ENCODE assay signal across 1 cellular context in genomic region chr19:40425450-40426287, GRCh38.
TF ChIP-seq lines count a peak whose summit lies in the region.

Gene SERTAD1, minus strand, starts transcription at chr19:40425992. Its CDS starts 2,446 bp downstream, at chr19:40423546.

TF ChIP-seq in K562, 482 proteins besides CTCF, POLR2A, EP300 and RAD21 (continued from another document and continues in another):
- TF ChIP-seq HNRNPL (IDR thresholded peaks at IDR 0.05; ENCODE audit: low read depth, low read length) (peak; percentile 14; the same call in 1 of the 2 replicates), ZBTB7A (IDR thresholded peaks at IDR 0.05; ENCODE audit: borderline replicate concordance, control insufficient read depth, low read depth, low read length) (peak; percentile 98), ZSCAN32 (CRISPR knock-in tag; IDR thresholded peaks at IDR 0.05) (peak; percentile 9; the same call in 1 of the 2 replicates), JUND (IDR thresholded peaks at IDR 0.05; ENCODE audit: borderline replicate concordance, low read depth, low read length) (peak; percentile 86), JUND (tag; IDR thresholded peaks at IDR 0.05; ENCODE audit: borderline replicate concordance, low read depth, low read length) (peak; percentile 57; the same call in 1 of the 3 replicates), SIN3A (IDR thresholded peaks at IDR 0.05; ENCODE audit: borderline replicate concordance in 2 of 2, control insufficient read depth in 1 of 2, low read depth in 2 of 2, low read length in 2 of 2) (peak in 1 of 2 experiments; percentile 42; a peak in 2 of 4 replicates), ZNF561 (CRISPR knock-in tag; conservative IDR thresholded peaks at IDR 0.05) (peak; percentile 22; the same call in 1 of the 2 replicates), ATF1 (CRISPR knock-in tag; IDR thresholded peaks at IDR 0.05) (no peak), ATF1 (tag; IDR thresholded peaks at IDR 0.05) (peak; percentile 82), ZSCAN29 (IDR thresholded peaks at IDR 0.05) (peak; percentile 50; the same call in 1 of the 2 replicates), ZNF212 (CRISPR knock-in tag; IDR thresholded peaks at IDR 0.05) (no peak), CHD2 (IDR thresholded peaks at IDR 0.05; ENCODE audit: low read depth, low read length) (peak; percentile 76; the same call in 1 of the 2 replicates), ZBED1 (IDR thresholded peaks at IDR 0.05) (peak; percentile 93), NCOR1 (IDR thresholded peaks at IDR 0.05) (peak; percentile 45), ZBTB17 (CRISPR knock-in tag; IDR thresholded peaks at IDR 0.05) (peak; percentile 80; the same call in 1 of the 2 replicates), SMAD4 (CRISPR knock-in tag; conservative IDR thresholded peaks at IDR 0.05) (peak; percentile 90), KAT7 (CRISPR knock-in tag; IDR thresholded peaks at IDR 0.05; ENCODE audit: borderline replicate concordance) (peak; percentile 22; the same call in 1 of the 2 replicates), FOXP1 (CRISPR knock-in tag; IDR thresholded peaks at IDR 0.05) (peak; percentile 32; the same call in 1 of the 2 replicates), EP400 (IDR thresholded peaks at IDR 0.05) (peak; percentile 32; the same call in 1 of the 2 replicates), KDM1A (IDR thresholded peaks at IDR 0.05) (peak; percentile 98), ELF4 (CRISPR knock-in tag; IDR thresholded peaks at IDR 0.05) (peak; percentile 74; the same call in 1 of the 2 replicates), RBFOX2 (IDR thresholded peaks at IDR 0.05; ENCODE audit: low read depth, low read length) (peak; percentile 99), E2F3 (CRISPR knock-in tag; IDR thresholded peaks at IDR 0.05) (peak; percentile 63; the same call in 1 of the 2 replicates), NBN (IDR thresholded peaks at IDR 0.05; ENCODE audit: low read depth) (no peak), SOX6 (IDR thresholded peaks at IDR 0.05) (peak; percentile 12; the same call in 1 of the 2 replicates), EGR1 (conservative IDR thresholded peaks at IDR 0.05) (peak; percentile 99), CEBPG (CRISPR knock-in tag; IDR thresholded peaks at IDR 0.05) (no peak), CEBPG (tag; conservative IDR thresholded peaks at IDR 0.05 in 1 of 2, IDR thresholded peaks at IDR 0.05 in 1 of 2) (no peak), TFAM (CRISPR knock-in tag; conservative IDR thresholded peaks at IDR 0.05) (no peak), RBM17 (IDR thresholded peaks at IDR 0.05; ENCODE audit: borderline replicate concordance, low read depth, low read length) (no peak), SP1 (CRISPR knock-in tag; IDR thresholded peaks at IDR 0.05) (peak; percentile 97), ELF2 (CRISPR knock-in tag; IDR thresholded peaks at IDR 0.05) (peak; percentile 72), POU5F1 (IDR thresholded peaks at IDR 0.05; ENCODE audit: borderline replicate concordance, low read depth, low read length, partially characterized antibody) (no peak), TAF1 (IDR thresholded peaks at IDR 0.05; ENCODE audit: control insufficient read depth, extremely low read depth, insufficient read depth, low read length, severe bottlenecking) (peak; percentile 73), SMARCE1 (IDR thresholded peaks at IDR 0.05) (no peak; the same call in 1 of the 2 replicates), ARID1B (IDR thresholded peaks at IDR 0.05) (peak; percentile 54; the same call in 1 of the 2 replicates), TEAD4 (IDR thresholded peaks at IDR 0.05; ENCODE audit: low read length) (0 out of 2 replicates have a peak, but pooled peaks have one; percentile 4), TEAD4 (CRISPR knock-in tag; IDR thresholded peaks at IDR 0.05; ENCODE audit: borderline replicate concordance) (no peak), SUPT5H (IDR thresholded peaks at IDR 0.05) (peak; percentile 92), FOS (IDR thresholded peaks at IDR 0.05; ENCODE audit: extremely low read depth, insufficient read length) (peak; percentile 97), DPF2 (IDR thresholded peaks at IDR 0.05) (0 out of 2 replicates have a peak, but pooled peaks have one; percentile 40), RBM25 (IDR thresholded peaks at IDR 0.05; ENCODE audit: low read depth, low read length, severe bottlenecking) (peak; percentile 76), GTF3C2 (IDR thresholded peaks at IDR 0.05; ENCODE audit: borderline replicate concordance, extremely low read depth, insufficient read length) (peak; percentile 35), RBM22 (IDR thresholded peaks at IDR 0.05; ENCODE audit: low read depth, low read length, poor library complexity, severe bottlenecking) (no peak), PCBP1 (IDR thresholded peaks at IDR 0.05; ENCODE audit: low read depth, low read length, poor library complexity, severe bottlenecking) (no peak), MAZ (CRISPR knock-in tag; conservative IDR thresholded peaks at IDR 0.05 in 1 of 2, IDR thresholded peaks at IDR 0.05 in 1 of 2) (peak in 1 of 2 experiments; percentile 93; a peak in 3 of 4 replicates), RFX5 (IDR thresholded peaks at IDR 0.05; ENCODE audit: low read depth, low read length) (peak; percentile 64; the same call in 1 of the 2 replicates), NONO (IDR thresholded peaks at IDR 0.05; ENCODE audit: low read depth in 2 of 2, low read length in 1 of 2) (peak; percentile 72 to 78; a peak in 2 of 4 replicates), CREB3L1 (IDR thresholded peaks at IDR 0.05; ENCODE audit: borderline replicate concordance, low read depth) (no peak)
- TF ChIP-seq, protein P1, sequence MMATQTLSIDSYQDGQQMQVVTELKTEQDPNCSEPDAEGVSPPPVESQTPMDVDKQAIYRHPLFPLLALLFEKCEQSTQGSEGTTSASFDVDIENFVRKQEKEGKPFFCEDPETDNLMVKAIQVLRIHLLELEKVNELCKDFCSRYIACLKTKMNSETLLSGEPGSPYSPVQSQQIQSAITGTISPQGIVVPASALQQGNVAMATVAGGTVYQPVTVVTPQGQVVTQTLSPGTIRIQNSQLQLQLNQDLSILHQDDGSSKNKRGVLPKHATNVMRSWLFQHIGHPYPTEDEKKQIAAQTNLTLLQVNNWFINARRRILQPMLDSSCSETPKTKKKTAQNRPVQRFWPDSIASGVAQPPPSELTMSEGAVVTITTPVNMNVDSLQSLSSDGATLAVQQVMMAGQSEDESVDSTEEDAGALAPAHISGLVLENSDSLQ (IDR thresholded peaks at IDR 0.05) = peak; percentile 80
- TF ChIP-seq, protein P2, sequence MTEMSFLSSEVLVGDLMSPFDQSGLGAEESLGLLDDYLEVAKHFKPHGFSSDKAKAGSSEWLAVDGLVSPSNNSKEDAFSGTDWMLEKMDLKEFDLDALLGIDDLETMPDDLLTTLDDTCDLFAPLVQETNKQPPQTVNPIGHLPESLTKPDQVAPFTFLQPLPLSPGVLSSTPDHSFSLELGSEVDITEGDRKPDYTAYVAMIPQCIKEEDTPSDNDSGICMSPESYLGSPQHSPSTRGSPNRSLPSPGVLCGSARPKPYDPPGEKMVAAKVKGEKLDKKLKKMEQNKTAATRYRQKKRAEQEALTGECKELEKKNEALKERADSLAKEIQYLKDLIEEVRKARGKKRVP (CRISPR knock-in tag; IDR thresholded peaks at IDR 0.05) = no peak
- TF ChIP-seq, protein P3, sequence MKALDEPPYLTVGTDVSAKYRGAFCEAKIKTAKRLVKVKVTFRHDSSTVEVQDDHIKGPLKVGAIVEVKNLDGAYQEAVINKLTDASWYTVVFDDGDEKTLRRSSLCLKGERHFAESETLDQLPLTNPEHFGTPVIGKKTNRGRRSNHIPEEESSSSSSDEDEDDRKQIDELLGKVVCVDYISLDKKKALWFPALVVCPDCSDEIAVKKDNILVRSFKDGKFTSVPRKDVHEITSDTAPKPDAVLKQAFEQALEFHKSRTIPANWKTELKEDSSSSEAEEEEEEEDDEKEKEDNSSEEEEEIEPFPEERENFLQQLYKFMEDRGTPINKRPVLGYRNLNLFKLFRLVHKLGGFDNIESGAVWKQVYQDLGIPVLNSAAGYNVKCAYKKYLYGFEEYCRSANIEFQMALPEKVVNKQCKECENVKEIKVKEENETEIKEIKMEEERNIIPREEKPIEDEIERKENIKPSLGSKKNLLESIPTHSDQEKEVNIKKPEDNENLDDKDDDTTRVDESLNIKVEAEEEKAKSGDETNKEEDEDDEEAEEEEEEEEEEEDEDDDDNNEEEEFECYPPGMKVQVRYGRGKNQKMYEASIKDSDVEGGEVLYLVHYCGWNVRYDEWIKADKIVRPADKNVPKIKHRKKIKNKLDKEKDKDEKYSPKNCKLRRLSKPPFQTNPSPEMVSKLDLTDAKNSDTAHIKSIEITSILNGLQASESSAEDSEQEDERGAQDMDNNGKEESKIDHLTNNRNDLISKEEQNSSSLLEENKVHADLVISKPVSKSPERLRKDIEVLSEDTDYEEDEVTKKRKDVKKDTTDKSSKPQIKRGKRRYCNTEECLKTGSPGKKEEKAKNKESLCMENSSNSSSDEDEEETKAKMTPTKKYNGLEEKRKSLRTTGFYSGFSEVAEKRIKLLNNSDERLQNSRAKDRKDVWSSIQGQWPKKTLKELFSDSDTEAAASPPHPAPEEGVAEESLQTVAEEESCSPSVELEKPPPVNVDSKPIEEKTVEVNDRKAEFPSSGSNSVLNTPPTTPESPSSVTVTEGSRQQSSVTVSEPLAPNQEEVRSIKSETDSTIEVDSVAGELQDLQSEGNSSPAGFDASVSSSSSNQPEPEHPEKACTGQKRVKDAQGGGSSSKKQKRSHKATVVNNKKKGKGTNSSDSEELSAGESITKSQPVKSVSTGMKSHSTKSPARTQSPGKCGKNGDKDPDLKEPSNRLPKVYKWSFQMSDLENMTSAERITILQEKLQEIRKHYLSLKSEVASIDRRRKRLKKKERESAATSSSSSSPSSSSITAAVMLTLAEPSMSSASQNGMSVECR (CRISPR knock-in tag; IDR thresholded peaks at IDR 0.05) = 0 out of 2 replicates have a peak, but pooled peaks have one; percentile 52
- TF ChIP-seq, protein P4, sequence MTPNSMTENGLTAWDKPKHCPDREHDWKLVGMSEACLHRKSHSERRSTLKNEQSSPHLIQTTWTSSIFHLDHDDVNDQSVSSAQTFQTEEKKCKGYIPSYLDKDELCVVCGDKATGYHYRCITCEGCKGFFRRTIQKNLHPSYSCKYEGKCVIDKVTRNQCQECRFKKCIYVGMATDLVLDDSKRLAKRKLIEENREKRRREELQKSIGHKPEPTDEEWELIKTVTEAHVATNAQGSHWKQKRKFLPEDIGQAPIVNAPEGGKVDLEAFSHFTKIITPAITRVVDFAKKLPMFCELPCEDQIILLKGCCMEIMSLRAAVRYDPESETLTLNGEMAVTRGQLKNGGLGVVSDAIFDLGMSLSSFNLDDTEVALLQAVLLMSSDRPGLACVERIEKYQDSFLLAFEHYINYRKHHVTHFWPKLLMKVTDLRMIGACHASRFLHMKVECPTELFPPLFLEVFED (CRISPR knock-in tag; conservative IDR thresholded peaks at IDR 0.05) = peak; percentile 66; the same call in 1 of the 2 replicates
- TF ChIP-seq, protein P5, sequence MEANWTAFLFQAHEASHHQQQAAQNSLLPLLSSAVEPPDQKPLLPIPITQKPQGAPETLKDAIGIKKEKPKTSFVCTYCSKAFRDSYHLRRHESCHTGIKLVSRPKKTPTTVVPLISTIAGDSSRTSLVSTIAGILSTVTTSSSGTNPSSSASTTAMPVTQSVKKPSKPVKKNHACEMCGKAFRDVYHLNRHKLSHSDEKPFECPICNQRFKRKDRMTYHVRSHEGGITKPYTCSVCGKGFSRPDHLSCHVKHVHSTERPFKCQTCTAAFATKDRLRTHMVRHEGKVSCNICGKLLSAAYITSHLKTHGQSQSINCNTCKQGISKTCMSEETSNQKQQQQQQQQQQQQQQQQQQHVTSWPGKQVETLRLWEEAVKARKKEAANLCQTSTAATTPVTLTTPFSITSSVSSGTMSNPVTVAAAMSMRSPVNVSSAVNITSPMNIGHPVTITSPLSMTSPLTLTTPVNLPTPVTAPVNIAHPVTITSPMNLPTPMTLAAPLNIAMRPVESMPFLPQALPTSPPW (CRISPR knock-in tag; IDR thresholded peaks at IDR 0.05) = peak; percentile 91
- TF ChIP-seq, protein P6, sequence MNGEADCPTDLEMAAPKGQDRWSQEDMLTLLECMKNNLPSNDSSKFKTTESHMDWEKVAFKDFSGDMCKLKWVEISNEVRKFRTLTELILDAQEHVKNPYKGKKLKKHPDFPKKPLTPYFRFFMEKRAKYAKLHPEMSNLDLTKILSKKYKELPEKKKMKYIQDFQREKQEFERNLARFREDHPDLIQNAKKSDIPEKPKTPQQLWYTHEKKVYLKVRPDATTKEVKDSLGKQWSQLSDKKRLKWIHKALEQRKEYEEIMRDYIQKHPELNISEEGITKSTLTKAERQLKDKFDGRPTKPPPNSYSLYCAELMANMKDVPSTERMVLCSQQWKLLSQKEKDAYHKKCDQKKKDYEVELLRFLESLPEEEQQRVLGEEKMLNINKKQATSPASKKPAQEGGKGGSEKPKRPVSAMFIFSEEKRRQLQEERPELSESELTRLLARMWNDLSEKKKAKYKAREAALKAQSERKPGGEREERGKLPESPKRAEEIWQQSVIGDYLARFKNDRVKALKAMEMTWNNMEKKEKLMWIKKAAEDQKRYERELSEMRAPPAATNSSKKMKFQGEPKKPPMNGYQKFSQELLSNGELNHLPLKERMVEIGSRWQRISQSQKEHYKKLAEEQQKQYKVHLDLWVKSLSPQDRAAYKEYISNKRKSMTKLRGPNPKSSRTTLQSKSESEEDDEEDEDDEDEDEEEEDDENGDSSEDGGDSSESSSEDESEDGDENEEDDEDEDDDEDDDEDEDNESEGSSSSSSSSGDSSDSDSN (IDR thresholded peaks at IDR 0.05; ENCODE audit: borderline replicate concordance in 1 of 2, low read depth in 2 of 2, low read length in 2 of 2) = peak in 1 of 2 experiments; percentile 80; a peak in 2 of 4 replicates
